Comparison of ENCODE assay signal across 1 cellular context in the genomic region with DNA sequence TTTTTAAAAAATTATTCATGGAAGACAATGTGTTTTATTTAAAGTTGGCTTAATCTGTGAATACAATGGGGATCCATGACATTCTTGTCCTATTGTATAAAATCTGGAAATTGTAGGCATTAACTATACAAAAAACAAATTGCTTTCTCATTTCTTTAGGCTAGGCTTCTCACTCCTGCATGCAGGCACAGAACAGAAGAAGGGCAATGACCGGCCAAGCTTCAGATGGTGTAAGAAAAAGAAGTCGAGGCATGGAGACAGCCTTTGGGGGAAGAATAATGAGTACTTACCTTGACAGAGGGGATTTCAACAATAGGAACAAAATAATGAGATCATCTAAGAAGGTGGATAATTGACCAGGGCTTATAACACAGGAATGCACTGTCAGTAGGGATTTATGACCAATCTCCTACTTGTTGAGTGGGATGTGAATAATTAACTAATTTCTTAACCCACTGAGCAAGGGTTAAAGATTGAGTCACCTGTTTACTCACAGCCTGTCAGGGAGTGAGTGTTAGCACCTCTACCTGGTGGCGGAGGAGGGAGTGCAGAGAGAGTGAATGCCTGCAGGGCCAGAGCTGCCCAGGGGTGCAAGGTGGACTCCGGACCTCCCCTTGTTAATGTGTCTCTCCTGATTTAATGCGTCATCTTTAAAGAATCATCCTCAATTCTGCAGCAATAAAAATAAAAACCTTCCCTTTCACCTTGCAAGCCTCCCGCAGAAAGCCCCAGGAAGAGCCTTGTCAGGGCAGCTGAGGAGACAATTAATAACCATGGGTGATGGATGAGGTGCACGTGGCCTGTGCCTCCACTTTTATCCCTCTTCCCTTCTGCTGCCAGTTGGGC.
TF ChIP-seq lines count a peak whose summit lies in the region.

No MANE protein-coding gene starts in this region.

TF ChIP-seq in HepG2, 621 proteins besides CTCF, POLR2A, EP300 and RAD21 (continued from another document and continues in another):
- TF ChIP-seq, protein P1, sequence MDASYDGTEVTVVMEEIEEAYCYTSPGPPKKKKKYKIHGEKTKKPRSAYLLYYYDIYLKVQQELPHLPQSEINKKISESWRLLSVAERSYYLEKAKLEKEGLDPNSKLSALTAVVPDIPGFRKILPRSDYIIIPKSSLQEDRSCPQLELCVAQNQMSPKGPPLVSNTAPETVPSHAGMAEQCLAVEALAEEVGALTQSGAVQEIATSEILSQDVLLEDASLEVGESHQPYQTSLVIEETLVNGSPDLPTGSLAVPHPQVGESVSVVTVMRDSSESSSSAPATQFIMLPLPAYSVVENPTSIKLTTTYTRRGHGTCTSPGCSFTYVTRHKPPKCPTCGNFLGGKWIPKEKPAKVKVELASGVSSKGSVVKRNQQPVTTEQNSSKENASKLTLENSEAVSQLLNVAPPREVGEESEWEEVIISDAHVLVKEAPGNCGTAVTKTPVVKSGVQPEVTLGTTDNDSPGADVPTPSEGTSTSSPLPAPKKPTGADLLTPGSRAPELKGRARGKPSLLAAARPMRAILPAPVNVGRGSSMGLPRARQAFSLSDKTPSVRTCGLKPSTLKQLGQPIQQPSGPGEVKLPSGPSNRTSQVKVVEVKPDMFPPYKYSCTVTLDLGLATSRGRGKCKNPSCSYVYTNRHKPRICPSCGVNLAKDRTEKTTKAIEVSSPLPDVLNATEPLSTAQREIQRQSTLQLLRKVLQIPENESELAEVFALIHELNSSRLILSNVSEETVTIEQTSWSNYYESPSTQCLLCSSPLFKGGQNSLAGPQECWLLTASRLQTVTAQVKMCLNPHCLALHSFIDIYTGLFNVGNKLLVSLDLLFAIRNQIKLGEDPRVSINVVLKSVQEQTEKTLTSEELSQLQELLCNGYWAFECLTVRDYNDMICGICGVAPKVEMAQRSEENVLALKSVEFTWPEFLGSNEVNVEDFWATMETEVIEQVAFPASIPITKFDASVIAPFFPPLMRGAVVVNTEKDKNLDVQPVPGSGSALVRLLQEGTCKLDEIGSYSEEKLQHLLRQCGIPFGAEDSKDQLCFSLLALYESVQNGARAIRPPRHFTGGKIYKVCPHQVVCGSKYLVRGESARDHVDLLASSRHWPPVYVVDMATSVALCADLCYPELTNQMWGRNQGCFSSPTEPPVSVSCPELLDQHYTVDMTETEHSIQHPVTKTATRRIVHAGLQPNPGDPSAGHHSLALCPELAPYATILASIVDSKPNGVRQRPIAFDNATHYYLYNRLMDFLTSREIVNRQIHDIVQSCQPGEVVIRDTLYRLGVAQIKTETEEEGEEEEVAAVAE (CRISPR knock-in tag; IDR thresholded peaks at IDR 0.05; ENCODE audit: borderline replicate concordance), result peak; percentile 77; the same call in 1 of the 2 replicates
- no peak for TF ChIP-seq ZNF550 (CRISPR knock-in tag; IDR thresholded peaks at IDR 0.05; ENCODE audit: borderline replicate concordance)
- TF ChIP-seq ZNF577 (CRISPR knock-in tag; IDR thresholded peaks at IDR 0.05; ENCODE audit: borderline replicate concordance, low read depth), result no peak
- TF ChIP-seq PITX1 (CRISPR knock-in tag; IDR thresholded peaks at IDR 0.05), result peak; percentile 76
- TF ChIP-seq DBP (CRISPR knock-in tag; IDR thresholded peaks at IDR 0.05; ENCODE audit: not compliant biosample characterization), result no peak
- peak; percentile 73 for TF ChIP-seq HNRNPUL1 (IDR thresholded peaks at IDR 0.05; ENCODE audit: low read depth, low read length)
- peak; percentile 71; the same call in 1 of the 2 replicates for TF ChIP-seq ZNF337 (CRISPR knock-in tag; IDR thresholded peaks at IDR 0.05; ENCODE audit: borderline replicate concordance, low read depth)
- TF ChIP-seq, protein P2, sequence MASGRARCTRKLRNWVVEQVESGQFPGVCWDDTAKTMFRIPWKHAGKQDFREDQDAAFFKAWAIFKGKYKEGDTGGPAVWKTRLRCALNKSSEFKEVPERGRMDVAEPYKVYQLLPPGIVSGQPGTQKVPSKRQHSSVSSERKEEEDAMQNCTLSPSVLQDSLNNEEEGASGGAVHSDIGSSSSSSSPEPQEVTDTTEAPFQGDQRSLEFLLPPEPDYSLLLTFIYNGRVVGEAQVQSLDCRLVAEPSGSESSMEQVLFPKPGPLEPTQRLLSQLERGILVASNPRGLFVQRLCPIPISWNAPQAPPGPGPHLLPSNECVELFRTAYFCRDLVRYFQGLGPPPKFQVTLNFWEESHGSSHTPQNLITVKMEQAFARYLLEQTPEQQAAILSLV (CRISPR knock-in tag; IDR thresholded peaks at IDR 0.05; ENCODE audit: borderline replicate concordance), result no peak
- peak; percentile 73 for TF ChIP-seq IKZF5 (CRISPR knock-in tag; IDR thresholded peaks at IDR 0.05)
- no peak for TF ChIP-seq PRPF4 (IDR thresholded peaks at IDR 0.05; ENCODE audit: low read depth, low read length, poor library complexity, severe bottlenecking)
- TF ChIP-seq PTBP1 (IDR thresholded peaks at IDR 0.05; ENCODE audit: low read depth, low read length, poor library complexity, severe bottlenecking), result no peak
- no peak for TF ChIP-seq BRD4 (CRISPR knock-in tag; IDR thresholded peaks at IDR 0.05)
- TF ChIP-seq SP1 (IDR thresholded peaks at IDR 0.05), result no peak
- TF ChIP-seq SP1 (CRISPR knock-in tag; IDR thresholded peaks at IDR 0.05), result no peak
- no peak for TF ChIP-seq DR1 (CRISPR knock-in tag; IDR thresholded peaks at IDR 0.05)
- peak; percentile 69 for TF ChIP-seq ZBTB33 (CRISPR knock-in tag; IDR thresholded peaks at IDR 0.05)
- no peak for TF ChIP-seq MAFG (CRISPR knock-in tag; IDR thresholded peaks at IDR 0.05)
- TF ChIP-seq, protein P3, sequence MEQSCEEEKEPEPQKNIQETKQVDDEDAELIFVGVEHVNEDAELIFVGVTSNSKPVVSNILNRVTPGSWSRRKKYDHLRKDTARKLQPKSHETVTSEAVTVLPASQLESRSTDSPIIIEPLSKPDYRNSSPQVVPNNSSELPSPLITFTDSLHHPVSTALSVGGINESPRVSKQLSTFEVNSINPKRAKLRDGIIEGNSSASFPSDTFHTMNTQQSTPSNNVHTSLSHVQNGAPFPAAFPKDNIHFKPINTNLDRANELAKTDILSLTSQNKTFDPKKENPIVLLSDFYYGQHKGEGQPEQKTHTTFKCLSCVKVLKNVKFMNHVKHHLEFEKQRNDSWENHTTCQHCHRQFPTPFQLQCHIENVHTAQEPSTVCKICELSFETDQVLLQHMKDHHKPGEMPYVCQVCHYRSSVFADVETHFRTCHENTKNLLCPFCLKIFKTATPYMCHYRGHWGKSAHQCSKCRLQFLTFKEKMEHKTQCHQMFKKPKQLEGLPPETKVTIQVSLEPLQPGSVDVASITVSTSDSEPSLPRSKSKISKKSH (CRISPR knock-in tag; IDR thresholded peaks at IDR 0.05; ENCODE audit: borderline replicate concordance), result no peak
- TF ChIP-seq CREB3 (CRISPR knock-in tag; IDR thresholded peaks at IDR 0.05), result no peak
- no peak for TF ChIP-seq DNMT1 (CRISPR knock-in tag; IDR thresholded peaks at IDR 0.05)
- TF ChIP-seq CEBPZ (IDR thresholded peaks at IDR 0.05; ENCODE audit: low read length), result no peak
- no peak for TF ChIP-seq ZNF407 (CRISPR knock-in tag; IDR thresholded peaks at IDR 0.05; ENCODE audit: not compliant biosample characterization)
- TF ChIP-seq SRY (CRISPR knock-in tag; IDR thresholded peaks at IDR 0.05), result no peak
